In the genomic region with DNA sequence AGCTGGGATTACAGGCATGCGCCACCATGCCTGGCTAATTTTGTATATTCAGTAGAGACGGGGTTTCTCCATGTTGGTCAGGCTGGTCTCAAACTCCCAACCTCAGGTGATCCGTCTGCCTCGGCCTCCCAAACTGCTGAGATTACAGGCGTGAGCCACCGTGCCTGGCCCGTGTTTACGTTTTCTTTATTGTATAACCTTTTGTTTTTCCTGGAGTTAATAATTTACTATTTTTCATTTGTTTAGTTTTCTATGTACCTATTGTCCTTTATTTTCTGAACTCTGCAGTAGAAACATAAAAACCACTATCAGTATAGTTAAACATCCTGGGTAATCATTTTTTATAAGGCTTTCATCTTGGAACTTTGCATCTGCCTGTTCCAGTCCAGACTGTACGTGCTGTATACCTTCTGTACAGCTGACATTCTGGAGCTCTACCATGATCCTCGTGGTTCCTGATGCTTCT, we compare ENCODE assay signal across 21 cellular contexts.
"Had no signal": no experiment of that assay in that cellular context is flagged by ENCODE, and none has a peak within 500 bp of the region (broad histone marks: within the 10 kb centered on the region; RNA-seq: fewer than 3 reads in every experiment).

No MANE protein-coding gene starts in this region.

- H3K4me3 ChIP-seq: esophagus squamous epithelium, lung, pancreas, testis, tibial artery, upper lobe of left lung, uterus had no signal

- H3K9me3 ChIP-seq: esophagus squamous epithelium, neutrophil, pancreas, testis, upper lobe of left lung had no signal

- DNase-seq: effector memory CD8-positive, alpha-beta T cell; erythroblast; esophagus squamous epithelium; foreskin melanocyte; head of caudate nucleus; naive B cell; pancreas; stimulated activated CD4-positive, alpha-beta T cell treated with anti-CD3 and anti-CD28 coated beads, Interleukin-2, amount 100 ng/mL, for 24 hours; stimulated activated CD4-positive, alpha-beta T cell treated with anti-CD3 and anti-CD28 coated beads, Interleukin-4, amount 100 ng/mL, for 24 hours; stimulated activated naive CD8-positive, alpha-beta T cell treated with anti-CD3 and anti-CD28 coated beads, Interleukin-15, Interleukin-2, amounts not matched to agents 100 U/mL and 50 U/mL, for 24 hours; substantia nigra; testis; tibial artery; upper lobe of left lung; uterus had no signal

- ATAC-seq: effector memory CD8-positive, alpha-beta T cell; left lobe of liver; natural killer cell treated with Interleukin-12 subunit alpha and Interleukin-12 subunit beta and Interleukin-15 and Interleukin-18, amount 100 ng/mL, for 72 hours; pancreas; sciatic nerve; stimulated activated memory B cell treated with anti-CD40 and anti-IgM and Interleukin-4, amounts not matched to agents 10 μg/mL and 1 μg/mL and 100 μg/mL, for 72 hours; stimulated activated naive CD8-positive, alpha-beta T cell treated with anti-CD3 and anti-CD28 coated beads, Interleukin-15, Interleukin-2, amounts not matched to agents 100 U/mL and 50 U/mL, for 24 hours had no signal

- H3K36me3 ChIP-seq: esophagus squamous epithelium, neutrophil, pancreas, tibial artery, upper lobe of left lung, uterus had no signal

- H3K4me1 ChIP-seq: esophagus squamous epithelium, pancreas, testis, tibial artery, upper lobe of left lung, uterus had no signal

- H3K27me3 ChIP-seq: esophagus squamous epithelium, pancreas, testis, tibial artery, upper lobe of left lung, uterus had no signal

- H3K27ac ChIP-seq: esophagus squamous epithelium, neutrophil, pancreas, testis, tibial artery, upper lobe of left lung, uterus had no signal
